In genomic region chr6:138291036-138291848, GRCh38 we compare ENCODE assay signal across 1 cellular context.
TF ChIP-seq lines count a peak whose summit lies in the region.

No MANE protein-coding gene starts in this region.

TF ChIP-seq in H1, 55 proteins besides CTCF, POLR2A, EP300 and RAD21 (continued from another document):
- TF ChIP-seq USF2 (IDR thresholded peaks at IDR 0.05; ENCODE audit: low read length) (no peak), JUND (IDR thresholded peaks at IDR 0.05; ENCODE audit: low read length) (no peak), SIRT6 (IDR thresholded peaks at IDR 0.05; ENCODE audit: low read length) (no peak), RBBP5 (IDR thresholded peaks at IDR 0.05; ENCODE audit: borderline replicate concordance, low read depth, low read length) (no peak), HDAC2 (IDR thresholded peaks at IDR 0.05; ENCODE audit: borderline replicate concordance in 1 of 2, low read depth in 2 of 2, low read length in 2 of 2) (no peak)
